Comparison of ENCODE assay signal across 8 cellular contexts in the genomic region with DNA sequence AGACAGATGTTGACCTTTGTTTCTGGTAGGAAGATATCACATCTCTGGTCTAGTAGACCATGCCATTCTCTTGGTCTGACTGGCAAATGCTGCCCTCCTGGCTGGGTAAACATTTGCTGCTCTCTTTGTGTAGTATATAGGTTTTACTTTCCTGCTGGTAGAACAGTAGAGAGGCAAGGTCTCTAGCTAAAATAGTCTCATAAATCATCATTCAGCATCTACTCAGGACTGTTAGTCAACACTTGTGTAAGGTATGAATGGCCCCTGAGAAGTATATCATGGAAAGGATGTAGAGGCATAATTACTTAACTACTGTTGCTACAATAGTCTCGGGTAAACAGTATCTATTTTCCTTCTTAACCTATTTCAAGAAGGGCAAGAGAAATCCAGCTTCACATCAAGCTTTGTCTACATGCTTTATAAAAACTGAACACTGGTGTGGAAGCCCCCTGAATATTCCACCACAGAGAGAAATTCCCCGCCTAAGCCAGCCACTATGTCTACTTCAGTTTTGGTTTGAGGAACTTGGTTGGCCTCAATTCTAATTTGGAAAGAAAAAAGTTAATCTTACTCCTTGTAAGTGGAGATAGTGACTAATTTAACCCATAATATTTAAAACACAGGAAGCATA. TPM values are rescaled to one million over a fixed set of nuclear protein-coding genes. Genes with fewer than 3 reads are reported as not detected.
DNase-seq lines count a peak whose midpoint lies in the region; ATAC-seq and TF ChIP-seq lines count a peak whose summit lies in the region.

No MANE protein-coding gene starts in this region.

- H3K4me3 ChIP-seq in spleen = no peak overlapping the region

- H3K27me3 ChIP-seq in spleen (replicated peaks in 1 of 7) = no peaks in the 10 kb centered on the region

- WGBS in spleen, 5 donors = 26 to 54% (median 47%) methylated on average over 2 of the region's 2 CpGs

- peaks cover 4 to 45% (median 22%) of the 10 kb centered on the region in 6 donors for H3K4me1 ChIP-seq in spleen

- peak overlapping the region; percentile 67 for H3K27ac Mint-ChIP-seq in activated CD8-positive, alpha-beta memory T cell treated with anti-CD3 and anti-CD28 coated beads, Interleukin-2, amount 10 ng/mL, durations not matched to agents 7 days and 5 days
- no peak overlapping the region for H3K27ac Mint-ChIP-seq in endothelial cell (ENCODE audit: unreplicated experiment)

- no peak overlapping the region for H3K4me3 Mint-ChIP-seq in activated CD8-positive, alpha-beta memory T cell treated with anti-CD3 and anti-CD28 coated beads, Interleukin-2, amount 10 ng/mL, durations not matched to agents 7 days and 5 days
- H3K4me3 Mint-ChIP-seq in endothelial cell (ENCODE audit: unreplicated experiment) = no peak overlapping the region

- no peak for TF ChIP-seq POLR2A in spleen (IDR thresholded peaks at IDR 0.05)

- no peaks in the 10 kb centered on the region for H3K27me3 Mint-ChIP-seq in activated CD8-positive, alpha-beta memory T cell treated with anti-CD3 and anti-CD28 coated beads, Interleukin-2, amount 10 ng/mL, durations not matched to agents 7 days and 5 days
- H3K27me3 Mint-ChIP-seq in endothelial cell (ENCODE audit: unreplicated experiment) = no peaks in the 10 kb centered on the region

- H3K36me3 ChIP-seq in spleen = no peaks in the 10 kb centered on the region

- H3K9me3 ChIP-seq in spleen = no peaks in the 10 kb centered on the region

- peak; percentile 85 for ATAC-seq in activated CD8-positive, alpha-beta memory T cell treated with anti-CD3 and anti-CD28 coated beads, Interleukin-2, amount 10 ng/mL, durations not matched to agents 7 days and 5 days
- ATAC-seq in HG03066 (IDR thresholded peaks at IDR 0.05; ENCODE audit: low read depth, unreplicated experiment) = peak; percentile 60

- peak overlapping the region in 5 of 8 donors; percentile 16 to 34 (median 21) for H3K27ac ChIP-seq in spleen

- no peaks in the 10 kb centered on the region for H3K9me3 Mint-ChIP-seq in activated CD8-positive, alpha-beta memory T cell treated with anti-CD3 and anti-CD28 coated beads, Interleukin-2, amount 10 ng/mL, durations not matched to agents 7 days and 5 days (ENCODE audit: low read depth)
- no peaks in the 10 kb centered on the region for H3K9me3 Mint-ChIP-seq in endothelial cell (ENCODE audit: unreplicated experiment)

- intact Hi-C loops in spleen (cut with DNase I; ENCODE audit: low total_unique reads) = no loop called here

- peaks cover 15% of the 10 kb centered on the region for H3K4me1 Mint-ChIP-seq in activated CD8-positive, alpha-beta memory T cell treated with anti-CD3 and anti-CD28 coated beads, Interleukin-2, amount 10 ng/mL, durations not matched to agents 7 days and 5 days
- H3K4me1 Mint-ChIP-seq in endothelial cell (ENCODE audit: unreplicated experiment) = peaks cover 4% of the 10 kb centered on the region

- TF ChIP-seq CTCF in spleen (IDR thresholded peaks at IDR 0.05 in 8 of 11, conservative IDR thresholded peaks at IDR 0.05 in 3 of 11) (no peak), endothelial cell (IDR thresholded peaks at IDR 0.05; ENCODE audit: unreplicated experiment) (no peak)

- CTCF ChIA-PET in activated CD8-positive, alpha-beta memory T cell treated with anti-CD3 and anti-CD28 coated beads, Interleukin-2, amount 10 ng/mL, durations not matched to agents 7 days and 5 days (lab: Charles Lee) = interaction anchor here (1.0 to 1.1 kb wide), 2 partner anchors 15 to 19 kb away, joined by 3 read pairs; partner anchors contain the start of gene MYCBP2

- peaks cover 1% of the 10 kb centered on the region for H3K36me3 Mint-ChIP-seq in activated CD8-positive, alpha-beta memory T cell treated with anti-CD3 and anti-CD28 coated beads, Interleukin-2, amount 10 ng/mL, durations not matched to agents 7 days and 5 days
- no peaks in the 10 kb centered on the region for H3K36me3 Mint-ChIP-seq in endothelial cell (ENCODE audit: low read depth, unreplicated experiment)

- DNase-seq in activated CD8-positive, alpha-beta memory T cell treated with anti-CD3 and anti-CD28 coated beads, Interleukin-2, amount 10 ng/mL, durations not matched to agents 7 days and 5 days = no peak
- no peak for DNase-seq in activated CD8-positive, alpha-beta memory T cell treated with anti-CD3 and anti-CD28 coated beads, Interleukin-2, amount 50 U/mL, for 48 hours
- DNase-seq in NCI-H69 (lab: John Stamatoyannopoulos, UW) (peak; percentile 56), spleen (no peak), ureter (ENCODE audit: low spot score) (no peak), endothelial cell (ENCODE audit: low spot score) (no peak), dermis blood vessel endothelial cell (no peak)

RNA-seq across cellular contexts. Expression of gene MYCBP2, which starts 18.4 kb away (rescaled TPM):
- total RNA-seq in activated CD8-positive, alpha-beta memory T cell treated with anti-CD3 and anti-CD28 coated beads, Interleukin-2, amount 10 ng/mL, durations not matched to agents 7 days and 5 days = 100 to 1,000 TPM; 106 to 122 TPM
- total RNA-seq in spleen (100 to 1,000 TPM; 169 to 251 (median 217) TPM), ureter (90.3 TPM), endothelial cell (ENCODE audit: unreplicated experiment) (94.7 TPM), dermis blood vessel endothelial cell (169 and 214 TPM in 2 replicates)
- polyA plus RNA-seq in spleen = 10 to 100 TPM; 55.2 to 66.4 (median 61.3) TPM
